ENCODE assay signal across 1 cellular context in the genomic region with DNA sequence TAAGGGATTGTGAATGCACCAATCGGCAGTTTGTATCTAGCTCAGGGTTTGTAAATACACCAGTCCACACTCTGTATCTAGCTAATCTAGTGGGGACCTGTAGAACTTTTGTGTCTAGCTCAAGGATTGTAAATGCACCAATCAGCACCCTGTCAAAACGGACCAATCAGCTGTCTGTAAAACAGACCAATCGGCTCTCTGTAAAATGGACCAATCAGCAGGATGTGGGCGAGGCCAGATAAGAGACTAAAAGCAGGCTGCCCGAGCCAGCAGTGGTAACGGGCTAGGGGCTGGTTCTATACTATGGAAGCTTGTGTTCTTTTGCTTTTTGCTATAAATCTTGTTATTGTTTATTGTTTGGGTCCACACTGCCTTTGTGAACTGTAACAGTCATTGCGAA.
TF ChIP-seq lines count a peak whose summit lies in the region.

No MANE protein-coding gene starts in this region.

TF ChIP-seq in HepG2, 621 proteins besides CTCF, POLR2A, EP300 and RAD21:
- TF ChIP-seq NFYC (CRISPR knock-in tag; IDR thresholded peaks at IDR 0.05) (peak; percentile 65), NFYB (CRISPR knock-in tag; IDR thresholded peaks at IDR 0.05) (peak; percentile 71), ZMYM4 (CRISPR knock-in tag; IDR thresholded peaks at IDR 0.05) (peak; percentile 43; the same call in 1 of the 2 replicates)
